In genomic region chr11:122795281-122795680, GRCh38 we compare ENCODE assay signal across 28 cellular contexts. TPM values are rescaled to one million over a fixed set of nuclear protein-coding genes. Genes with fewer than 3 reads are reported as not detected.
"Had no signal": no experiment of that assay in that cellular context is flagged by ENCODE, and none has a peak within 500 bp of the region (broad histone marks: within the 10 kb centered on the region; RNA-seq: fewer than 3 reads in every experiment).

No MANE protein-coding gene starts in this region.

- H3K9me3 Mint-ChIP-seq: naive thymus-derived CD4-positive, alpha-beta T cell; natural killer cell; nephron; stimulated activated memory B cell treated with anti-CD40 and anti-IgM and Interleukin-4, amounts not matched to agents 10 μg/mL and 1 μg/mL and 100 μg/mL, for 72 hours; stimulated activated naive CD8-positive, alpha-beta T cell treated with anti-CD3 and anti-CD28 coated beads, Interleukin-15, amount 100 ng/mL, for 72 hours; type B pancreatic cell had no signal

- ATAC-seq: naive thymus-derived CD4-positive, alpha-beta T cell; psoas muscle; right cardiac atrium; right lobe of liver; stimulated activated memory B cell treated with anti-CD40 and anti-IgM and Interleukin-4, amounts not matched to agents 10 μg/mL and 1 μg/mL and 100 μg/mL, for 72 hours; stimulated activated naive CD8-positive, alpha-beta T cell treated with anti-CD3 and anti-CD28 coated beads, Interleukin-15, Interleukin-2, amounts not matched to agents 100 U/mL and 50 U/mL, for 24 hours had no signal

- H3K4me3 Mint-ChIP-seq: naive thymus-derived CD4-positive, alpha-beta T cell; natural killer cell; nephron; neural crest cell; stimulated activated memory B cell treated with anti-CD40 and anti-IgM and Interleukin-4, amounts not matched to agents 10 μg/mL and 1 μg/mL and 100 μg/mL, for 72 hours; stimulated activated naive CD8-positive, alpha-beta T cell treated with anti-CD3 and anti-CD28 coated beads, Interleukin-15, amount 100 ng/mL, for 72 hours; type B pancreatic cell had no signal

- H3K27ac Mint-ChIP-seq: natural killer cell; nephron; progenitor cell of endocrine pancreas; stimulated activated memory B cell treated with anti-CD40 and anti-IgM and Interleukin-4, amounts not matched to agents 10 μg/mL and 1 μg/mL and 100 μg/mL, for 72 hours; type B pancreatic cell had no signal

- DNase-seq: naive thymus-derived CD4-positive, alpha-beta T cell; natural killer cell; occipital lobe; ovary; posterior cingulate gyrus; psoas muscle; right cardiac atrium; right lobe of liver; sigmoid colon; spleen; stimulated activated CD4-positive, alpha-beta T cell treated with anti-CD3 and anti-CD28 coated beads, Interleukin-12 subunit alpha, Interleukin-12 subunit beta, amount 100 ng/mL, for 4 hours; stimulated activated CD4-positive, alpha-beta T cell treated with anti-CD3 and anti-CD28 coated beads, Interleukin-1b, Interleukin-23, amount 100 ng/mL, for 48 hours; stimulated activated CD4-positive, alpha-beta T cell treated with anti-CD3 and anti-CD28 coated beads, Interleukin-4, amount 100 ng/mL, for 1 hour; stimulated activated naive CD4-positive, alpha-beta T cell; stimulated activated naive CD8-positive, alpha-beta T cell treated with anti-CD3 and anti-CD28 coated beads, Interleukin-15, amount 100 ng/mL, for 72 hours; stimulated activated naive CD8-positive, alpha-beta T cell treated with anti-CD3 and anti-CD28 coated beads, Interleukin-15, Interleukin-2, amounts not matched to agents 100 U/mL and 50 U/mL, for 24 hours; testis; tibial artery; transverse colon; upper lobe of right lung; uterus had no signal

- H3K27me3 Mint-ChIP-seq: naive thymus-derived CD4-positive, alpha-beta T cell; progenitor cell of endocrine pancreas; stimulated activated memory B cell treated with anti-CD40 and anti-IgM and Interleukin-4, amounts not matched to agents 10 μg/mL and 1 μg/mL and 100 μg/mL, for 72 hours; stimulated activated naive CD8-positive, alpha-beta T cell treated with anti-CD3 and anti-CD28 coated beads, Interleukin-15, amount 100 ng/mL, for 72 hours; type B pancreatic cell had no signal

RNA-seq across cellular contexts. Expression of gene CRTAM, which starts 43.0 kb away (rescaled TPM):
- total RNA-seq: neural crest cell, progenitor cell of endocrine pancreas, renal cortical epithelial cell, smooth muscle cell had no signal
- polyA plus RNA-seq: right cardiac atrium, smooth muscle cell had no signal
